ENCODE assay signal across 8 cellular contexts in the genomic region with DNA sequence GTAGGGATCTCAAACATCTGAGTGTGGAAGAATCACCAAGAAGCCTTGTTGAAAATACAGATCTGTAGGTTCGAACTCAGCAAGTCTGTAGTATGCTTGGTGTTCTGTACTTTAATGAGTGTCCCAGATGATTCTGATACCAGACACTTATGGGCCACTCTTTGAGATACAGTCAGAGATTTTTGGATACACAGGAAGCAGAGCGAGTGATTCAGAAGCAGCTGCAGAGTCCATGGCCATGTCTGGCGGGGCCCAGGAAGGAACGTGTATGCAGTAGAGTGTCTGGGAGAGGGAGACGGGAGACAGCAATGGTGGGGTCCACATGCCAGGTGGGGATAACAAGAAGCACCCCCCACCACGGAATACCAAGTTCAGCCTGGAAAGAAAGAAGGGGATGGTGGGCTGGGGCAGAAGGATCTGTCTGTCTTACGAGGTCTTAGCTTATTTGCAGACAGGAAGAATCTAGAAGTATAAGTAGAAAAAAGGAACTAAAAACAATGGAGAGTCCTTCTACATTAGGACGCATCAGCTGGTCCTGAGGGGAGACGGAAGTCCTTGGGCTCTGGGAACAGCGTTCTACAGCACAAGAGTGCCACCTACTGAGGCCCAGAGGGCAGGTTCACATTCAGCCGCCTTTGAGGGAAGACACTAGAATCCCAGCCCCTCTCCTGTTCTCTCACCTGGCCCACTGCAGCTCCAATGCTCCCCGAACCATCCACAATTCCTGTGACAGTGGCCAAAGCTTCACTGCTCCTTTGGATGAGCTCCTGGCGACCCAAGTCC. TPM values are rescaled to one million over a fixed set of nuclear protein-coding genes. Genes with fewer than 3 reads are reported as not detected.
DNase-seq lines count a peak whose midpoint lies in the region; ATAC-seq and TF ChIP-seq lines count a peak whose summit lies in the region.

No MANE protein-coding gene starts in this region.

- in situ Hi-C loops in T47D (cut with HindIII; ENCODE audit: low pct_unique_long_range_greater_than_20kb, low sequenced_read_pairs) = no loop called here

- DNase-seq in NCI-H2171 treated with DMSO at 0.1 percent for 48 hours (lab: John Stamatoyannopoulos, UW) = peak; percentile 50
- no peak for DNase-seq in NCI-H2171 (lab: John Stamatoyannopoulos, UW)
- peak; percentile 70 for DNase-seq in NCI-H2196 (lab: John Stamatoyannopoulos, UW; ENCODE audit: unreplicated experiment)
- peak; percentile 18 to 63 for DNase-seq in T47D (ENCODE audit: low read depth in 1 of 2, low spot score in 1 of 2)
- DNase-seq in stimulated activated CD4-positive, alpha-beta T cell treated with anti-CD3 and anti-CD28 coated beads, Interleukin-2, amount 100 ng/mL, for 24 hours = no peak
- DNase-seq in NCI-H774 (lab: John Stamatoyannopoulos, UW) = no peak

- no peak for ATAC-seq in HG03520 (IDR thresholded peaks at IDR 0.05; ENCODE audit: unreplicated experiment)

- no peaks in the 10 kb centered on the region for H3K4me1 ChIP-seq in liver (ENCODE audit: control insufficient read depth in 4 of 4, insufficient read depth in 4 of 4, low read length in 3 of 4)

- no peak overlapping the region for H3K9ac ChIP-seq in liver (ENCODE audit: low read depth in 1 of 2, low read length in 2 of 2)

- no peaks in the 10 kb centered on the region for H3K9me3 ChIP-seq in liver (ENCODE audit: control insufficient read depth in 4 of 4, low read length in 3 of 4)

- WGBS in liver = 78% methylated on average over 13 of the region's 13 CpGs

- peak; percentile 40 for TF ChIP-seq CTCF in liver (IDR thresholded peaks at IDR 0.05; ENCODE audit: low read depth, low read length, missing input control)

- no peaks in the 10 kb centered on the region for H3K27me3 ChIP-seq in liver (ENCODE audit: control insufficient read depth in 4 of 4, insufficient read depth in 4 of 4, low read length in 3 of 4)

- H3K27ac ChIP-seq in liver (ENCODE audit: low read depth in 1 of 2, low read length in 2 of 2) = no peak overlapping the region

- peak; percentile 69 to 79 for TF ChIP-seq RAD21 in liver (IDR thresholded peaks at IDR 0.05)

- no peak overlapping the region for H3K4me3 ChIP-seq in liver (ENCODE audit: low read depth in 1 of 3, low read length in 3 of 3)

- H3K36me3 ChIP-seq in liver (ENCODE audit: control insufficient read depth in 4 of 4, insufficient read depth in 3 of 4, low read depth in 1 of 4, low read length in 3 of 4) = peaks cover 6 to 28% (median 17%) of the 10 kb centered on the region in 4 donors

TF ChIP-seq in liver, 16 proteins besides CTCF, POLR2A, EP300 and RAD21:
- TF ChIP-seq RXRA (IDR thresholded peaks at IDR 0.05) (no peak), HNF4G (IDR thresholded peaks at IDR 0.05) (no peak), SP1 (IDR thresholded peaks at IDR 0.05) (no peak), HNF4A (conservative IDR thresholded peaks at IDR 0.05) (no peak), YY1 (IDR thresholded peaks at IDR 0.05) (no peak), REST (IDR thresholded peaks at IDR 0.05) (no peak), NR2F2 (IDR thresholded peaks at IDR 0.05) (no peak), JUND (IDR thresholded peaks at IDR 0.05) (no peak), TAF1 (conservative IDR thresholded peaks at IDR 0.05) (no peak), GABPA (IDR thresholded peaks at IDR 0.05 in 1 of 2, conservative IDR thresholded peaks at IDR 0.05 in 1 of 2) (no peak), EGR1 (IDR thresholded peaks at IDR 0.05; ENCODE audit: low read depth in 2 of 2) (no peak), FOXA1 (IDR thresholded peaks at IDR 0.05) (no peak), FOXA2 (IDR thresholded peaks at IDR 0.05) (no peak)
- TF ChIP-seq, protein P1, sequence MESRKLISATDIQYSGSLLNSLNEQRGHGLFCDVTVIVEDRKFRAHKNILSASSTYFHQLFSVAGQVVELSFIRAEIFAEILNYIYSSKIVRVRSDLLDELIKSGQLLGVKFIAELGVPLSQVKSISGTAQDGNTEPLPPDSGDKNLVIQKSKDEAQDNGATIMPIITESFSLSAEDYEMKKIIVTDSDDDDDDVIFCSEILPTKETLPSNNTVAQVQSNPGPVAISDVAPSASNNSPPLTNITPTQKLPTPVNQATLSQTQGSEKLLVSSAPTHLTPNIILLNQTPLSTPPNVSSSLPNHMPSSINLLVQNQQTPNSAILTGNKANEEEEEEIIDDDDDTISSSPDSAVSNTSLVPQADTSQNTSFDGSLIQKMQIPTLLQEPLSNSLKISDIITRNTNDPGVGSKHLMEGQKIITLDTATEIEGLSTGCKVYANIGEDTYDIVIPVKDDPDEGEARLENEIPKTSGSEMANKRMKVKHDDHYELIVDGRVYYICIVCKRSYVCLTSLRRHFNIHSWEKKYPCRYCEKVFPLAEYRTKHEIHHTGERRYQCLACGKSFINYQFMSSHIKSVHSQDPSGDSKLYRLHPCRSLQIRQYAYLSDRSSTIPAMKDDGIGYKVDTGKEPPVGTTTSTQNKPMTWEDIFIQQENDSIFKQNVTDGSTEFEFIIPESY (IDR thresholded peaks at IDR 0.05) = no peak
- TF ChIP-seq, protein P2, sequence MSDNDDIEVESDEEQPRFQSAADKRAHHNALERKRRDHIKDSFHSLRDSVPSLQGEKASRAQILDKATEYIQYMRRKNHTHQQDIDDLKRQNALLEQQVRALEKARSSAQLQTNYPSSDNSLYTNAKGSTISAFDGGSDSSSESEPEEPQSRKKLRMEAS (IDR thresholded peaks at IDR 0.05) = no peak
- TF ChIP-seq, protein P3, sequence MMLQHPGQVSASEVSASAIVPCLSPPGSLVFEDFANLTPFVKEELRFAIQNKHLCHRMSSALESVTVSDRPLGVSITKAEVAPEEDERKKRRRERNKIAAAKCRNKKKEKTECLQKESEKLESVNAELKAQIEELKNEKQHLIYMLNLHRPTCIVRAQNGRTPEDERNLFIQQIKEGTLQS (IDR thresholded peaks at IDR 0.05) = no peak

RNA-seq across cellular contexts. Expression of gene SLC37A3, which starts 55.4 kb away (rescaled TPM):
- total RNA-seq in liver = 10 to 100 TPM; 10.4 to 30.8 TPM
- 10 to 100 TPM in 1 of 2 donors, 1 to 10 TPM in 1; 7.3 to 10.9 TPM for polyA plus RNA-seq in liver

Comparison
In these comparisons a context has a peak if more than half of its experiments do, and no peak if none do; other contexts are left out.
1. DNase-seq: peak in NCI-H2171 treated with DMSO at 0.1 percent for 48 hours (single experiment), NCI-H2196 (single experiment) and T47D (2 of 2); none in NCI-H2171 (single experiment), stimulated activated CD4-positive, alpha-beta T cell treated with anti-CD3 and anti-CD28 coated beads, Interleukin-2, amount 100 ng/mL, for 24 hours (0 of 2) and NCI-H774 (single experiment).